In the genomic region with DNA sequence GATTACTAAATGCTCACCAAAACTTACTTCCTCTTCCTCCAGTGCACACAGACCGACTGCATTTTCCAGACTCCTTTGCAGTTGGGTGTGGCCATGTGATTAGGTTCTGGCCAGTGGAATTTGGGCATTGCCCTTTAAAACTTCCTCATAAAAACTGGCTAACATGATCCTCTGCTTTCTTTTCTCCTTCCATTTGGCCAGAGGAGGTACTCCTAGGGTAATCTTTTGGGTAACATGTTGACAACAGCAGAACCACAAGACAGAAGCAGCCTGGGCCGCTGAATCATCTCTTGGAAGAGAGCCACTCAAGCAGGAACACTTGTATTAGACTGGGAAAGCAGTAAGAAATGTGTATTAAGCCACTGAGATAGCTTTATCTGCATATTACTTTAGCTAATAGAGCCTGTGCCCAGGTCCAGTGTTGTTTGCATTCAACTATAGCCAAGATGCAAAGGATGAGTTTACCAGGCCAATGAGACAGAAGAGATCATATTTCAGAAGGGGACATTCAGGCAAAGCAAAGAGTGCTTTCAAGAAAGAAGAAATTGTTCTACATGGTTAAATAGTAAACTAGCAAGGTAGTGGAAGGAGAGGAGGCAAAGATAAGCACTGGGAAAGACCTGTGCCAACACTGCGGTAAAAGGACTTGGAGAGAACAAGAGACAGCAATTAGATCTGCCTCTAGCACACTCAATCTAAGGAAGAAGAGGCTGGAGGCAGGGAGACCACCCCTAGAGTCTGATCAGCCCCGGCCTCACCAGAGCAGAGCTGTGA, we compare ENCODE assay signal across 9 cellular contexts.
DNase-seq lines count a peak whose midpoint lies in the region; TF ChIP-seq lines count a peak whose summit lies in the region.
"Had no signal": no experiment of that assay in that cellular context is flagged by ENCODE, and none has a peak within 500 bp of the region (broad histone marks: within the 10 kb centered on the region; RNA-seq: fewer than 3 reads in every experiment).

No MANE protein-coding gene starts in this region.

- no peak overlapping the region for H3K18ac ChIP-seq in neuronal stem cell (ENCODE audit: low read length)

- H3K27ac ChIP-seq in GM23248 (no peak overlapping the region), neuronal stem cell (replicated peaks; ENCODE audit: low read length) (no peak overlapping the region)

- H3K14ac ChIP-seq in neuronal stem cell (ENCODE audit: low read length): no peak overlapping the region

- no peaks in the 10 kb centered on the region for H4K20me1 ChIP-seq in GM23248 (ENCODE audit: insufficient read depth)

- no peak overlapping the region for H3K23ac ChIP-seq in neuronal stem cell (ENCODE audit: low read depth, low read length, poor library complexity)

- no peaks in the 10 kb centered on the region for H3K79me2 ChIP-seq in GM23248 (ENCODE audit: insufficient read depth)

- no peak overlapping the region for H2BK5ac ChIP-seq in neuronal stem cell (ENCODE audit: low read length)

- no peak overlapping the region for H2BK12ac ChIP-seq in neuronal stem cell (ENCODE audit: low read length)

- H3K9ac ChIP-seq in GM23248 (no peak overlapping the region), neuronal stem cell (ENCODE audit: low read depth, low read length, poor library complexity) (no peak overlapping the region)

- H2BK120ac ChIP-seq in neuronal stem cell (ENCODE audit: low read depth, low read length): no peak overlapping the region

- no peaks in the 10 kb centered on the region for H3K9me2 ChIP-seq in GM23248 (ENCODE audit: insufficient read depth)

- no peak overlapping the region for H4K8ac ChIP-seq in neuronal stem cell (ENCODE audit: low read depth, low read length)

- H3K27me3 ChIP-seq in GM23248 (replicated peaks; ENCODE audit: insufficient read depth): no peaks in the 10 kb centered on the region
- no peaks in the 10 kb centered on the region for H3K27me3 ChIP-seq in neuronal stem cell (ENCODE audit: control insufficient read depth in 3 of 3, insufficient read depth in 3 of 3, low read depth in 1 of 3, low read length in 3 of 3)

- no peak overlapping the region for H4K91ac ChIP-seq in neuronal stem cell (ENCODE audit: low read depth, low read length, poor library complexity)

- 41 to 43% methylated on average over 4 of the region's 4 CpGs for WGBS in GM23248 (ENCODE audit: low coverage in 1 of 2, low lambda C conversion rate in 2 of 2, missing lambda C conversion rate in 2 of 2), 2 experiments
- WGBS in neuronal stem cell (ENCODE audit: extremely low coverage in 2 of 2, insufficient read length in 2 of 2, insufficient replicate concordance in 1 of 2), 2 donors: no CpG with 5 or more reads among the region's 4 CpGs

- no peak overlapping the region for H2AK5ac ChIP-seq in neuronal stem cell (ENCODE audit: low read depth, low read length)

- H2AFZ ChIP-seq in GM23248 (no peak overlapping the region), neuronal stem cell (ENCODE audit: low read length) (no peak overlapping the region)

- no peak overlapping the region for H2BK15ac ChIP-seq in neuronal stem cell (ENCODE audit: low read length)

- in situ Hi-C loops in GM23248 (cut with MboI): no loop called here
- in situ Hi-C loops in SK-MEL-5 (cut with HindIII; ENCODE audit: low pct_unique_long_range_greater_than_20kb, low sequenced_read_pairs): no loop called here

- DNase-seq in GM23248: peak; percentile 88
- peak; percentile 4 for DNase-seq in SK-MEL-5 (ENCODE audit: low read depth, low spot score)
- DNase-seq in foreskin fibroblast: peak; percentile 88 to 97
- DNase-seq in renal cortical epithelial cell (ENCODE audit: low read depth): peak; percentile 93
- no peak for DNase-seq in SW480 (ENCODE audit: low spot score)
- DNase-seq in GM19240 (ENCODE audit: insufficient read length, low spot score): no peak
- DNase-seq in NCI-H1417 (lab: John Stamatoyannopoulos, UW): no peak
- no peak for DNase-seq in neuronal stem cell (ENCODE audit: low spot score)
- DNase-seq: amniotic stem cell had no signal

- H3K36me3 ChIP-seq in GM23248 (ENCODE audit: low read depth) (no peaks in the 10 kb centered on the region), neuronal stem cell (replicated peaks in 1 of 2; ENCODE audit: control insufficient read depth in 2 of 2, insufficient read depth in 2 of 2, low read length in 2 of 2) (peaks cover 0 to under 1% of the 10 kb centered on the region in 2 donors)

- peaks cover 16% of the 10 kb centered on the region; the same call in 1 of the 2 replicates for H3F3A ChIP-seq in GM23248 (ENCODE audit: insufficient read depth)

- peaks cover 12% of the 10 kb centered on the region; the same call in 1 of the 2 replicates for H3K4me1 ChIP-seq in GM23248 (ENCODE audit: insufficient read depth)
- peaks cover 2 to 6% of the 10 kb centered on the region in 2 donors for H3K4me1 ChIP-seq in neuronal stem cell (ENCODE audit: control insufficient read depth in 2 of 2, insufficient read depth in 1 of 2, low read depth in 1 of 2, low read length in 2 of 2)

- H3K9me3 ChIP-seq in GM23248 (ENCODE audit: low read depth) (no peaks in the 10 kb centered on the region), neuronal stem cell (replicated peaks in 1 of 2; ENCODE audit: control insufficient read depth in 2 of 2, insufficient read depth in 1 of 2, low read depth in 1 of 2, low read length in 2 of 2) (no peaks in the 10 kb centered on the region)

- no peaks in the 10 kb centered on the region for H3K79me1 ChIP-seq in neuronal stem cell (ENCODE audit: low read depth, low read length)

- H3K4me3 ChIP-seq in GM23248: no peak overlapping the region
- H3K4me3 ChIP-seq in foreskin fibroblast (ENCODE audit: low read depth in 1 of 2, low read length in 2 of 2): no peak overlapping the region
- H3K4me3 ChIP-seq in neuronal stem cell (ENCODE audit: low read length in 2 of 2): no peak overlapping the region

- no peak overlapping the region for H3K4ac ChIP-seq in neuronal stem cell (ENCODE audit: low read length)

- peak overlapping the region; percentile 11 for H3K4me2 ChIP-seq in GM23248 (ENCODE audit: unreplicated experiment)
- H3K4me2 ChIP-seq in neuronal stem cell (ENCODE audit: insufficient read depth, low read length, poor library complexity, severe bottlenecking): no peak overlapping the region

- no peak for TF ChIP-seq CTCF in foreskin fibroblast (IDR thresholded peaks at IDR 0.05; ENCODE audit: low read depth, low read length)

Comparison
In these comparisons a context has a peak if more than half of its experiments do, and no peak if none do; other contexts are left out.
1. DNase-seq: peak in GM23248 (single experiment), SK-MEL-5 (single experiment), foreskin fibroblast (2 of 2) and renal cortical epithelial cell (single experiment); none in SW480 (single experiment), GM19240 (single experiment), NCI-H1417 (0 of 3) and neuronal stem cell (single experiment).